ENCODE assay signal across 39 cellular contexts in the genomic region with DNA sequence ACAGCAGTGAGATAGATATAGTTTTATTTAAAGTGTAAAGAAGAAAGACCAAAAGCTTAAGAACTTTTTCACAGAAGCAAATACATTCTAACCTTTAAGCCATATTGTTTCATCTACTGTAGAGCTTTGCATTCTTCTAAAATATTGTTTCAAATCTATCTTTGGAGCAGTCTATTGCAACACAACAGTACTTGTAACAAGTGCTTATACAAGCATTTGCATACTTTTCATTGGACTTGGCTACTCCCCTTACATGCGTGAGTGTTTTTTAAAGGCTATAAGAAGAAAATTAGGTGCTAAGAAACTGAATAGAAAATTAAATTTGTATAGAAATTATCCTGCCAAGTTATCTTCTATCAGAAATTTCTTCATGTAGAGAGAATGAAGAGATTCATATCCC. TPM values are rescaled to one million over a fixed set of nuclear protein-coding genes. Genes with fewer than 3 reads are reported as not detected.
"Had no signal": no experiment of that assay in that cellular context is flagged by ENCODE, and none has a peak within 500 bp of the region (broad histone marks: within the 10 kb centered on the region; RNA-seq: fewer than 3 reads in every experiment).

No MANE protein-coding gene starts in this region.

- H3K4me1 Mint-ChIP-seq: activated naive CD4-positive, alpha-beta T cell treated with anti-CD3 and anti-CD28 coated beads, Interleukin-2, amount 10 ng/mL, durations not matched to agents 7 days and 5 days; activated naive CD4-positive, alpha-beta T cell treated with anti-CD3 and anti-CD28 coated beads, Interleukin-2, amount 50 U/mL, for 24 hours; activated naive CD8-positive, alpha-beta T cell treated with anti-CD3 and anti-CD28 coated beads for 36 hours; activated naive CD8-positive, alpha-beta T cell treated with anti-CD3 and anti-CD28 coated beads, Interleukin-2, amount 10 ng/mL, durations not matched to agents 7 days and 5 days; activated naive CD8-positive, alpha-beta T cell treated with anti-CD3 and anti-CD28 coated beads, Interleukin-2, amount 50 U/mL, for 24 hours; activated T-helper 17 cell treated with anti-CD3 and anti-CD28 coated beads, Interleukin-2, amount 50 U/mL, for 72 hours; brain; central memory CD8-positive, alpha-beta T cell had no signal

- H3K27ac ChIP-seq: adrenal gland, ascending aorta, body of pancreas, brain microvascular endothelial cell, breast epithelium, cardiac muscle cell had no signal

- H3K27me3 ChIP-seq: adrenal gland, ascending aorta, body of pancreas, brain microvascular endothelial cell, breast epithelium, cardiac muscle cell had no signal

- H3K4me3 Mint-ChIP-seq: activated naive CD4-positive, alpha-beta T cell treated with anti-CD3 and anti-CD28 coated beads for 36 hours; activated naive CD4-positive, alpha-beta T cell treated with anti-CD3 and anti-CD28 coated beads, Interleukin-2, amount 10 ng/mL, durations not matched to agents 7 days and 5 days; activated naive CD4-positive, alpha-beta T cell treated with anti-CD3 and anti-CD28 coated beads, Interleukin-2, amount 50 U/mL, for 24 hours; activated naive CD8-positive, alpha-beta T cell; activated naive CD8-positive, alpha-beta T cell treated with anti-CD3 and anti-CD28 coated beads for 36 hours; activated naive CD8-positive, alpha-beta T cell treated with anti-CD3 and anti-CD28 coated beads, Interleukin-2, amount 10 ng/mL, durations not matched to agents 7 days and 5 days; activated naive CD8-positive, alpha-beta T cell treated with anti-CD3 and anti-CD28 coated beads, Interleukin-2, amount 50 U/mL, for 24 hours; activated T-cell treated with anti-CD3 and anti-CD28 coated beads, Interleukin-2, amount 50 U/mL, for 24 hours; activated T-cell treated with anti-CD3 and anti-CD28 coated beads, Interleukin-2, amount 50 U/mL, for 4 hours; activated T-cell treated with anti-CD3 and anti-CD28 coated beads, Interleukin-2, amount 50 U/mL, for 72 hours; activated T-helper 1 cell treated with anti-CD3 and anti-CD28 coated beads, Interleukin-12 subunit alpha, Interleukin-12 subunit beta, Interleukin-2, Interleukin-4 antibody, amounts not matched to agents 30 ng/mL and 10 ng/mL and 1 ng/mL, durations not matched to agents 14 hours and 24 hours and 36 hours; activated T-helper 17 cell treated with anti-CD3 and anti-CD28 coated beads, Interleukin-2, amount 50 U/mL, for 72 hours; central memory CD8-positive, alpha-beta T cell had no signal

- H3K4me1 ChIP-seq: adrenal gland, ascending aorta, body of pancreas, breast epithelium had no signal

- H3K4me3 ChIP-seq: adrenal gland, ascending aorta, body of pancreas, breast epithelium, cardiac muscle cell had no signal

- H3K27ac Mint-ChIP-seq: activated naive CD4-positive, alpha-beta T cell treated with anti-CD3 and anti-CD28 coated beads for 36 hours; activated naive CD4-positive, alpha-beta T cell treated with anti-CD3 and anti-CD28 coated beads, Interleukin-2, amount 10 ng/mL, durations not matched to agents 7 days and 5 days; activated naive CD4-positive, alpha-beta T cell treated with anti-CD3 and anti-CD28 coated beads, Interleukin-2, amount 50 U/mL, for 24 hours; activated naive CD4-positive, alpha-beta T cell treated with anti-CD3 and anti-CD28 coated beads, Interleukin-2, amount 50 U/mL, for 72 hours; activated naive CD8-positive, alpha-beta T cell; activated naive CD8-positive, alpha-beta T cell treated with anti-CD3 and anti-CD28 coated beads for 36 hours; activated naive CD8-positive, alpha-beta T cell treated with anti-CD3 and anti-CD28 coated beads, Interleukin-2, amount 10 ng/mL, durations not matched to agents 7 days and 5 days; activated naive CD8-positive, alpha-beta T cell treated with anti-CD3 and anti-CD28 coated beads, Interleukin-2, amount 50 U/mL, for 24 hours; activated T-cell treated with anti-CD3 and anti-CD28 coated beads, Interleukin-2, amount 50 U/mL, for 24 hours; activated T-cell treated with anti-CD3 and anti-CD28 coated beads, Interleukin-2, amount 50 U/mL, for 72 hours; activated T-helper 1 cell treated with anti-CD3 and anti-CD28 coated beads, Interleukin-12 subunit alpha, Interleukin-12 subunit beta, Interleukin-2, Interleukin-4 antibody, amounts not matched to agents 30 ng/mL and 10 ng/mL and 1 ng/mL, durations not matched to agents 14 hours and 24 hours and 36 hours; activated T-helper 17 cell treated with anti-CD3 and anti-CD28 coated beads, Interleukin-2, amount 50 U/mL, for 72 hours; activated T-helper 2 cell treated with anti-CD3 and anti-CD28 coated beads, Interferon-gamma antibody, Interleukin-2, Interleukin-4, amounts not matched to agents 10 μg/mL and 5 μg/mL and 100 μg/mL, durations not matched to agents 14 hours and 24 hours and 36 hours had no signal

- ATAC-seq: activated naive CD4-positive, alpha-beta T cell treated with anti-CD3 and anti-CD28 coated beads, Interleukin-2, amount 50 U/mL, for 72 hours; activated naive CD8-positive, alpha-beta T cell treated with anti-CD3 and anti-CD28 coated beads, Interleukin-2, amount 50 U/mL, for 24 hours; activated T-cell treated with anti-CD3 and anti-CD28 coated beads, Interleukin-2, amount 50 U/mL, for 4 hours; activated T-cell treated with anti-CD3 and anti-CD28 coated beads, Interleukin-2, amount 50 U/mL, for 72 hours; activated T-helper 17 cell treated with anti-CD3 and anti-CD28 coated beads, Interleukin-2, amount 50 U/mL, for 72 hours; body of pancreas had no signal

- H3K36me3 Mint-ChIP-seq: activated naive CD4-positive, alpha-beta T cell treated with anti-CD3 and anti-CD28 coated beads, Interleukin-2, amount 10 ng/mL, durations not matched to agents 7 days and 5 days; activated naive CD4-positive, alpha-beta T cell treated with anti-CD3 and anti-CD28 coated beads, Interleukin-2, amount 50 U/mL, for 24 hours; activated naive CD4-positive, alpha-beta T cell treated with anti-CD3 and anti-CD28 coated beads, Interleukin-2, amount 50 U/mL, for 72 hours; activated naive CD8-positive, alpha-beta T cell; activated naive CD8-positive, alpha-beta T cell treated with anti-CD3 and anti-CD28 coated beads for 36 hours; activated naive CD8-positive, alpha-beta T cell treated with anti-CD3 and anti-CD28 coated beads, Interleukin-2, amount 10 ng/mL, durations not matched to agents 7 days and 5 days had no signal

- H3K36me3 ChIP-seq: adrenal gland, ascending aorta, brain microvascular endothelial cell, breast epithelium, cardiac muscle cell had no signal

- H3K27me3 Mint-ChIP-seq: activated naive CD4-positive, alpha-beta T cell treated with anti-CD3 and anti-CD28 coated beads, Interleukin-2, amount 10 ng/mL, durations not matched to agents 7 days and 5 days; activated naive CD4-positive, alpha-beta T cell treated with anti-CD3 and anti-CD28 coated beads, Interleukin-2, amount 50 U/mL, for 24 hours; activated naive CD8-positive, alpha-beta T cell; activated naive CD8-positive, alpha-beta T cell treated with anti-CD3 and anti-CD28 coated beads for 36 hours; activated naive CD8-positive, alpha-beta T cell treated with anti-CD3 and anti-CD28 coated beads, Interleukin-2, amount 10 ng/mL, durations not matched to agents 7 days and 5 days; activated naive CD8-positive, alpha-beta T cell treated with anti-CD3 and anti-CD28 coated beads, Interleukin-2, amount 50 U/mL, for 24 hours; activated T-cell treated with anti-CD3 and anti-CD28 coated beads, Interleukin-2, amount 50 U/mL, for 24 hours; activated T-helper 17 cell treated with anti-CD3 and anti-CD28 coated beads, Interleukin-2, amount 50 U/mL, for 72 hours; central memory CD8-positive, alpha-beta T cell had no signal

- H3K9me3 ChIP-seq: adrenal gland, ascending aorta, body of pancreas, breast epithelium had no signal

- DNase-seq: activated effector memory CD4-positive, alpha-beta T cell treated with anti-CD3 and anti-CD28 coated beads, Interleukin-2, amount 50 U/mL, for 16 hours; activated effector memory CD4-positive, alpha-beta T cell treated with Interleukin-2 at 50 U/mL for 16 hours; activated gamma-delta T cell; activated gamma-delta T cell treated with Interleukin-2 at 50 U/mL for 16 hours; activated naive CD4-positive, alpha-beta T cell; activated naive CD4-positive, alpha-beta T cell treated with anti-CD3 and anti-CD28 coated beads for 36 hours; activated naive CD4-positive, alpha-beta T cell treated with anti-CD3 and anti-CD28 coated beads, Interleukin-2, amount 10 ng/mL, durations not matched to agents 7 days and 5 days; activated naive CD4-positive, alpha-beta T cell treated with anti-CD3 and anti-CD28 coated beads, Interleukin-2, amount 50 U/mL, for 16 hours; activated naive CD4-positive, alpha-beta T cell treated with Interleukin-2 at 50 U/mL for 16 hours; activated naive CD8-positive, alpha-beta T cell treated with anti-CD3 and anti-CD28 coated beads for 36 hours; activated naive CD8-positive, alpha-beta T cell treated with anti-CD3 and anti-CD28 coated beads, Interleukin-2, amount 10 ng/mL, durations not matched to agents 7 days and 5 days; activated naive CD8-positive, alpha-beta T cell treated with anti-CD3 and anti-CD28 coated beads, Interleukin-2, amount 50 U/mL, for 24 hours; activated T-cell treated with anti-CD3 and anti-CD28 coated beads for 4 hours; activated T-cell treated with anti-CD3 and anti-CD28 coated beads, Interleukin-2, amount 50 U/mL, for 1 hour; activated T-cell treated with anti-CD3 and anti-CD28 coated beads, Interleukin-2, amount 50 U/mL, for 24 hours; activated T-cell treated with anti-CD3 and anti-CD28 coated beads, Interleukin-2, amount 50 U/mL, for 4 hours; activated T-cell treated with anti-CD3 and anti-CD28 coated beads, Interleukin-2, amount 50 U/mL, for 48 hours; activated T-cell treated with anti-CD3 and anti-CD28 coated beads, Interleukin-2, amount 50 U/mL, for 72 hours; adrenal gland; amniotic stem cell; amygdala; anterior cingulate cortex; aorta; body of pancreas; brain microvascular endothelial cell; caudate nucleus; central memory CD4-positive, alpha-beta T cell; cerebellar nuclear complex had no signal

- H3K9me3 Mint-ChIP-seq: activated naive CD4-positive, alpha-beta T cell treated with anti-CD3 and anti-CD28 coated beads, Interleukin-2, amount 50 U/mL, for 24 hours; activated T-helper 1 cell treated with anti-CD3 and anti-CD28 coated beads, Interleukin-12 subunit alpha, Interleukin-12 subunit beta, Interleukin-2, Interleukin-4 antibody, amounts not matched to agents 30 ng/mL and 10 ng/mL and 1 ng/mL, durations not matched to agents 14 hours and 24 hours and 36 hours had no signal

RNA-seq across cellular contexts. Expression of gene SEMA3E, which starts 45.3 kb away (rescaled TPM):
- total RNA-seq: activated naive CD4-positive, alpha-beta T cell treated with anti-CD3 and anti-CD28 coated beads for 36 hours; activated naive CD4-positive, alpha-beta T cell treated with anti-CD3 and anti-CD28 coated beads, Interleukin-2, amount 50 U/mL, for 72 hours; activated naive CD8-positive, alpha-beta T cell treated with anti-CD3 and anti-CD28 coated beads for 36 hours; activated naive CD8-positive, alpha-beta T cell treated with anti-CD3 and anti-CD28 coated beads, Interleukin-2, amount 10 ng/mL, durations not matched to agents 7 days and 5 days; activated T-cell treated with anti-CD3 and anti-CD28 coated beads, Interleukin-2, amount 50 U/mL, for 4 hours; activated T-cell treated with anti-CD3 and anti-CD28 coated beads, Interleukin-2, amount 50 U/mL, for 72 hours; activated T-helper 1 cell treated with anti-CD3 and anti-CD28 coated beads, Interleukin-12 subunit alpha, Interleukin-12 subunit beta, Interleukin-2, Interleukin-4 antibody, amounts not matched to agents 30 ng/mL and 10 ng/mL and 1 ng/mL, durations not matched to agents 14 hours and 24 hours and 36 hours; activated T-helper 17 cell treated with anti-CD3 and anti-CD28 coated beads, Interleukin-2, amount 50 U/mL, for 72 hours; activated T-helper 2 cell treated with anti-CD3 and anti-CD28 coated beads, Interferon-gamma antibody, Interleukin-2, Interleukin-4, amounts not matched to agents 10 μg/mL and 5 μg/mL and 100 μg/mL, durations not matched to agents 14 hours and 24 hours and 36 hours had no signal
